1 cellular context compared by ENCODE assay signal in the genomic region with DNA sequence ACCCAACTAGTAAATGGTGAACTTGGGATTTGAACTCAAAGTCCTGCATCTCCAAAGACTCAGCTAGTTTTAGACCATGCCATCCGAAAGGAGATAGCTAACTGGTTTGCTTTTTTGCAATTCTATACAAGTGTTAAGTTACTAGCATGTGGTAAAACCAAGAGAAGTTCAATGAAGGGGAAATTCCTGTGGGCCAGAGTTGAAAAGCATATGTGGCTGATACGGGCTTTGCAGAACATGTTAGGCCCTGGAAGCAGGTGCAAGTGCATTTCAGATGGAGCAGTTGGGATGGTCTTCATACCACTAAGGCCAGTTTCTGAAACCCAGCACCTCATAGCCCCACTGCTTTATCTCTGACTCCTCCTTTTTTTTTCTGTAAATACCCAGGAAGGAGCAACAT.
TF ChIP-seq lines count a peak whose summit lies in the region.

No MANE protein-coding gene starts in this region.

TF ChIP-seq in GM23338, 12 proteins besides CTCF, POLR2A, EP300 and RAD21 (continued from another document):
- TF ChIP-seq, protein P1, sequence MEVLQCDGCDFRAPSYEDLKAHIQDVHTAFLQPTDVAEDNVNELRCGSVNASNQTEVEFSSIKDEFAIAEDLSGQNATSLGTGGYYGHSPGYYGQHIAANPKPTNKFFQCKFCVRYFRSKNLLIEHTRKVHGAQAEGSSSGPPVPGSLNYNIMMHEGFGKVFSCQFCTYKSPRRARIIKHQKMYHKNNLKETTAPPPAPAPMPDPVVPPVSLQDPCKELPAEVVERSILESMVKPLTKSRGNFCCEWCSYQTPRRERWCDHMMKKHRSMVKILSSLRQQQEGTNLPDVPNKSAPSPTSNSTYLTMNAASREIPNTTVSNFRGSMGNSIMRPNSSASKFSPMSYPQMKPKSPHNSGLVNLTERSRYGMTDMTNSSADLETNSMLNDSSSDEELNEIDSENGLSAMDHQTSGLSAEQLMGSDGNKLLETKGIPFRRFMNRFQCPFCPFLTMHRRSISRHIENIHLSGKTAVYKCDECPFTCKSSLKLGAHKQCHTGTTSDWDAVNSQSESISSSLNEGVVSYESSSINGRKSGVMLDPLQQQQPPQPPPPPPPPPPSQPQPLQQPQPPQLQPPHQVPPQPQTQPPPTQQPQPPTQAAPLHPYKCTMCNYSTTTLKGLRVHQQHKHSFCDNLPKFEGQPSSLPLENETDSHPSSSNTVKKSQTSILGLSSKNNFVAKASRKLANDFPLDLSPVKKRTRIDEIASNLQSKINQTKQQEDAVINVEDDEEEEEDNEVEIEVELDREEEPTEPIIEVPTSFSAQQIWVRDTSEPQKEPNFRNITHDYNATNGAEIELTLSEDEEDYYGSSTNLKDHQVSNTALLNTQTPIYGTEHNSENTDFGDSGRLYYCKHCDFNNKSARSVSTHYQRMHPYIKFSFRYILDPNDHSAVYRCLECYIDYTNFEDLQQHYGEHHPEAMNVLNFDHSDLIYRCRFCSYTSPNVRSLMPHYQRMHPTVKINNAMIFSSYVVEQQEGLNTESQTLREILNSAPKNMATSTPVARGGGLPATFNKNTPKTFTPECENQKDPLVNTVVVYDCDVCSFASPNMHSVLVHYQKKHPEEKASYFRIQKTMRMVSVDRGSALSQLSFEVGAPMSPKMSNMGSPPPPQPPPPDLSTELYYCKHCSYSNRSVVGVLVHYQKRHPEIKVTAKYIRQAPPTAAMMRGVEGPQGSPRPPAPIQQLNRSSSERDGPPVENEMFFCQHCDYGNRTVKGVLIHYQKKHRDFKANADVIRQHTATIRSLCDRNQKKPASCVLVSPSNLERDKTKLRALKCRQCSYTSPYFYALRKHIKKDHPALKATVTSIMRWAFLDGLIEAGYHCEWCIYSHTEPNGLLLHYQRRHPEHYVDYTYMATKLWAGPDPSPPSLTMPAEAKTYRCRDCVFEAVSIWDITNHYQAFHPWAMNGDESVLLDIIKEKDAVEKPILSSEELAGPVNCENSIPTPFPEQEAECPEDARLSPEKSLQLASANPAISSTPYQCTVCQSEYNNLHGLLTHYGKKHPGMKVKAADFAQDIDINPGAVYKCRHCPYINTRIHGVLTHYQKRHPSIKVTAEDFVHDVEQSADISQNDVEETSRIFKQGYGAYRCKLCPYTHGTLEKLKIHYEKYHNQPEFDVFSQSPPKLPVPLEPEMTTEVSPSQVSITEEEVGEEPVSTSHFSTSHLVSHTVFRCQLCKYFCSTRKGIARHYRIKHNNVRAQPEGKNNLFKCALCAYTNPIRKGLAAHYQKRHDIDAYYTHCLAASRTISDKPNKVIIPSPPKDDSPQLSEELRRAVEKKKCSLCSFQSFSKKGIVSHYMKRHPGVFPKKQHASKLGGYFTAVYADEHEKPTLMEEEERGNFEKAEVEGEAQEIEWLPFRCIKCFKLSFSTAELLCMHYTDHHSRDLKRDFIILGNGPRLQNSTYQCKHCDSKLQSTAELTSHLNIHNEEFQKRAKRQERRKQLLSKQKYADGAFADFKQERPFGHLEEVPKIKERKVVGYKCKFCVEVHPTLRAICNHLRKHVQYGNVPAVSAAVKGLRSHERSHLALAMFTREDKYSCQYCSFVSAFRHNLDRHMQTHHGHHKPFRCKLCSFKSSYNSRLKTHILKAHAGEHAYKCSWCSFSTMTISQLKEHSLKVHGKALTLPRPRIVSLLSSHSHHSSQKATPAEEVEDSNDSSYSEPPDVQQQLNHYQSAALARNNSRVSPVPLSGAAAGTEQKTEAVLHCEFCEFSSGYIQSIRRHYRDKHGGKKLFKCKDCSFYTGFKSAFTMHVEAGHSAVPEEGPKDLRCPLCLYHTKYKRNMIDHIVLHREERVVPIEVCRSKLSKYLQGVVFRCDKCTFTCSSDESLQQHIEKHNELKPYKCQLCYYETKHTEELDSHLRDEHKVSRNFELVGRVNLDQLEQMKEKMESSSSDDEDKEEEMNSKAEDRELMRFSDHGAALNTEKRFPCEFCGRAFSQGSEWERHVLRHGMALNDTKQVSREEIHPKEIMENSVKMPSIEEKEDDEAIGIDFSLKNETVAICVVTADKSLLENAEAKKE (CRISPR knock-in tag; IDR thresholded peaks at IDR 0.05): no peak
- no peak for TF ChIP-seq EZH2 (IDR thresholded peaks at IDR 0.05; ENCODE audit: low read depth, unreplicated experiment)
- TF ChIP-seq CREB1 (CRISPR knock-in tag; IDR thresholded peaks at IDR 0.05; ENCODE audit: low read depth): no peak
- no peak for TF ChIP-seq NANOG (IDR thresholded peaks at IDR 0.05; ENCODE audit: borderline replicate concordance)
- TF ChIP-seq EZH2phosphoT487 (IDR thresholded peaks at IDR 0.05; ENCODE audit: unreplicated experiment): no peak
- TF ChIP-seq ZNF331 (CRISPR knock-in tag; IDR thresholded peaks at IDR 0.05; ENCODE audit: low read depth): no peak
- TF ChIP-seq, protein P2, sequence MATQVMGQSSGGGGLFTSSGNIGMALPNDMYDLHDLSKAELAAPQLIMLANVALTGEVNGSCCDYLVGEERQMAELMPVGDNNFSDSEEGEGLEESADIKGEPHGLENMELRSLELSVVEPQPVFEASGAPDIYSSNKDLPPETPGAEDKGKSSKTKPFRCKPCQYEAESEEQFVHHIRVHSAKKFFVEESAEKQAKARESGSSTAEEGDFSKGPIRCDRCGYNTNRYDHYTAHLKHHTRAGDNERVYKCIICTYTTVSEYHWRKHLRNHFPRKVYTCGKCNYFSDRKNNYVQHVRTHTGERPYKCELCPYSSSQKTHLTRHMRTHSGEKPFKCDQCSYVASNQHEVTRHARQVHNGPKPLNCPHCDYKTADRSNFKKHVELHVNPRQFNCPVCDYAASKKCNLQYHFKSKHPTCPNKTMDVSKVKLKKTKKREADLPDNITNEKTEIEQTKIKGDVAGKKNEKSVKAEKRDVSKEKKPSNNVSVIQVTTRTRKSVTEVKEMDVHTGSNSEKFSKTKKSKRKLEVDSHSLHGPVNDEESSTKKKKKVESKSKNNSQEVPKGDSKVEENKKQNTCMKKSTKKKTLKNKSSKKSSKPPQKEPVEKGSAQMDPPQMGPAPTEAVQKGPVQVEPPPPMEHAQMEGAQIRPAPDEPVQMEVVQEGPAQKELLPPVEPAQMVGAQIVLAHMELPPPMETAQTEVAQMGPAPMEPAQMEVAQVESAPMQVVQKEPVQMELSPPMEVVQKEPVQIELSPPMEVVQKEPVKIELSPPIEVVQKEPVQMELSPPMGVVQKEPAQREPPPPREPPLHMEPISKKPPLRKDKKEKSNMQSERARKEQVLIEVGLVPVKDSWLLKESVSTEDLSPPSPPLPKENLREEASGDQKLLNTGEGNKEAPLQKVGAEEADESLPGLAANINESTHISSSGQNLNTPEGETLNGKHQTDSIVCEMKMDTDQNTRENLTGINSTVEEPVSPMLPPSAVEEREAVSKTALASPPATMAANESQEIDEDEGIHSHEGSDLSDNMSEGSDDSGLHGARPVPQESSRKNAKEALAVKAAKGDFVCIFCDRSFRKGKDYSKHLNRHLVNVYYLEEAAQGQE (IDR thresholded peaks at IDR 0.05; ENCODE audit: unreplicated experiment): no peak
- TF ChIP-seq JUNB (IDR thresholded peaks at IDR 0.05; ENCODE audit: unreplicated experiment): no peak
- TF ChIP-seq, protein P3, sequence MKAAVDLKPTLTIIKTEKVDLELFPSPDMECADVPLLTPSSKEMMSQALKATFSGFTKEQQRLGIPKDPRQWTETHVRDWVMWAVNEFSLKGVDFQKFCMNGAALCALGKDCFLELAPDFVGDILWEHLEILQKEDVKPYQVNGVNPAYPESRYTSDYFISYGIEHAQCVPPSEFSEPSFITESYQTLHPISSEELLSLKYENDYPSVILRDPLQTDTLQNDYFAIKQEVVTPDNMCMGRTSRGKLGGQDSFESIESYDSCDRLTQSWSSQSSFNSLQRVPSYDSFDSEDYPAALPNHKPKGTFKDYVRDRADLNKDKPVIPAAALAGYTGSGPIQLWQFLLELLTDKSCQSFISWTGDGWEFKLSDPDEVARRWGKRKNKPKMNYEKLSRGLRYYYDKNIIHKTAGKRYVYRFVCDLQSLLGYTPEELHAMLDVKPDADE (IDR thresholded peaks at IDR 0.05): no peak
TF ChIP-seq in GM23338: peak in this region for 0.
